15 cellular contexts compared by ENCODE assay signal in the genomic region with DNA sequence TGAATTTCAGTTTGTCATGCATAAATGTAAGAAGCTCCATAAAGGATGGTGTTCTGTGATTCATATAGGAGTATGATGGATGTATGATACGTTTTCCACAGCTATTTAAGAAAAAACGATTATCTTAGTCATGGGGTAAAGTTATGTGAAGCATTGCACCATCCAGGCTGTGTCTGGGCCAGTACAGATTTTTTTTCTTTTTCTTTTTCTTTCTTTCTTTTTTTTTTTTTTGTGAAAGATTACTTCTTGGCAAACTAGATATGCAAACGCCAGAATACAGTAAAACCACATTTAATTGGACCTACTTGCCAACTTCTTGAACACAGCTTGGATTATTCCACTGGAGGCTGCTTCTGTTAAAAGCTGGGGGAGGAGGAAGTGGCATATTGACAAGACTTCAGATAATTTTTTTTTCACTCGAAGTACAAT. TPM values are rescaled to one million over a fixed set of nuclear protein-coding genes. Genes with fewer than 3 reads are reported as not detected.
DNase-seq lines count a peak whose midpoint lies in the region; ATAC-seq, FAIRE-seq and TF ChIP-seq lines count a peak whose summit lies in the region.
"Had no signal": no experiment of that assay in that cellular context is flagged by ENCODE, and none has a peak within 500 bp of the region (broad histone marks: within the 10 kb centered on the region; RNA-seq: fewer than 3 reads in every experiment).

No MANE protein-coding gene starts in this region.

- POLR2A ChIA-PET in AG04449 (lab: Yijun Ruan, JAX), result interaction anchor here (0.6 to 1.6 kb wide), 4 partner anchors 17 to 135 kb away, joined by 3 to 5 read pairs (median 4); no protein-coding TSS in a partner anchor
- POLR2A ChIA-PET in A673 (lab: Charles Lee; ENCODE audit: low non-redundant PET), result no interaction called here

- no peak overlapping the region for H3K27ac ChIP-seq in A673 (ENCODE audit: low read depth, low read length, poor library complexity, severe bottlenecking)
- H3K27ac ChIP-seq: sigmoid colon, thyroid gland had no signal

- DNase-seq in AG04449 (ENCODE audit: low read depth, low spot score) (peak; percentile 72), HTR-8/SVneo (ENCODE audit: insufficient read length, low spot score) (peak; percentile 49), adipocyte (ENCODE audit: low read depth) (peak; percentile 72), fibroblast of the conjunctiva (ENCODE audit: low read depth) (peak; percentile 61), NCI-H187 treated with DMSO at 0.1 percent for 48 hours (lab: John Stamatoyannopoulos, UW) (no peak), A673 (ENCODE audit: low spot score) (no peak), CD1c-positive myeloid dendritic cell (ENCODE audit: extremely low spot score) (no peak)
- DNase-seq: activated CD4-positive, alpha-beta T cell treated with anti-CD3 and anti-CD28 coated beads, Interleukin-2, amount 10 ng/mL, durations not matched to agents 7 days and 5 days; activated naive CD4-positive, alpha-beta T cell treated with anti-CD3 and anti-CD28 coated beads for 36 hours; CD4-positive, CD25-positive, alpha-beta regulatory T cell; effector memory CD8-positive, alpha-beta T cell; NCI-H2171 treated with DMSO at 0.1 percent for 48 hours; sigmoid colon; thyroid gland had no signal

- H3K27me3 ChIP-seq in adipocyte (replicated peaks; ENCODE audit: control insufficient read depth, insufficient read depth, low read length) (no peaks in the 10 kb centered on the region), A673 (replicated peaks; ENCODE audit: insufficient read depth, low read depth, low read length, poor library complexity) (no peaks in the 10 kb centered on the region)
- H3K27me3 ChIP-seq: sigmoid colon, thyroid gland had no signal

- no TSS peak for BruUV-seq in A673 (replicated peaks; lab: Mats Ljungman, UMichigan)

- H3K9ac ChIP-seq in adipocyte (ENCODE audit: low read length), result no peak overlapping the region

- FAIRE-seq in HTR-8/SVneo (lab: Jason Lieb, UNC), result no peak

- H3K4me1 ChIP-seq in adipocyte (ENCODE audit: control insufficient read depth, insufficient read depth, low read length) (peaks cover 15% of the 10 kb centered on the region), A673 (ENCODE audit: insufficient read depth, low read length, poor library complexity, severe bottlenecking) (no peaks in the 10 kb centered on the region)
- H3K4me1 ChIP-seq: sigmoid colon, thyroid gland had no signal

- TF ChIP-seq CTCF in AG04449 (IDR thresholded peaks at IDR 0.05; ENCODE audit: insufficient read depth, low read length, missing control alignments) (no peak), A673 (conservative IDR thresholded peaks at IDR 0.05; ENCODE audit: low read depth, low read length) (no peak)

- H3K9me3 ChIP-seq in adipocyte (ENCODE audit: control insufficient read depth, low read length) (no peaks in the 10 kb centered on the region), A673 (ENCODE audit: low read depth, low read length, poor library complexity, severe bottlenecking) (no peaks in the 10 kb centered on the region)
- H3K9me3 ChIP-seq: sigmoid colon, thyroid gland had no signal

- no peak for ATAC-seq in HG02678 (IDR thresholded peaks at IDR 0.05; ENCODE audit: unreplicated experiment)
- ATAC-seq: effector memory CD8-positive, alpha-beta T cell had no signal

- intact Hi-C loops in A673 (cut with micrococcal nuclease; ENCODE audit: unreplicated experiment), result no loop called here

- H3K4me3 ChIP-seq in AG04449 (ENCODE audit: low read depth, low read length), result no peak overlapping the region
- peak overlapping the region; percentile 11 for H3K4me3 ChIP-seq in adipocyte (ENCODE audit: low read length)
- no peak overlapping the region for H3K4me3 ChIP-seq in A673 (ENCODE audit: low read depth, low read length, poor library complexity, severe bottlenecking)
- H3K4me3 ChIP-seq: sigmoid colon, thyroid gland had no signal

- CTCF ChIA-PET in AG04449 (lab: Yijun Ruan, JAX), result interaction anchor here (0.5 to 1.6 kb wide), 8 partner anchors 9 to 207 kb away, joined by 3 to 7 read pairs (median 3); no protein-coding TSS in a partner anchor
- CTCF ChIA-PET in A673 (lab: Charles Lee), result no interaction called here

- H3K36me3 ChIP-seq in adipocyte (ENCODE audit: control insufficient read depth, insufficient read depth, low read length, severe bottlenecking), result no peaks in the 10 kb centered on the region
- no peaks in the 10 kb centered on the region for H3K36me3 ChIP-seq in A673 (ENCODE audit: insufficient read depth, low read length, poor library complexity, severe bottlenecking)
- H3K36me3 ChIP-seq: sigmoid colon, thyroid gland had no signal

RNA-seq across cellular contexts. Expression of gene ZBTB18, which starts 14.9 kb away (rescaled TPM):
- 15.2 and 15.5 TPM in 2 replicates for total RNA-seq in A673 (2021)

Comparison
In these comparisons a context has a peak if more than half of its experiments do, and no peak if none do; other contexts are left out.
1. DNase-seq: peak in AG04449 (single experiment), HTR-8/SVneo (single experiment), adipocyte (single experiment) and fibroblast of the conjunctiva (single experiment); none in NCI-H187 treated with DMSO at 0.1 percent for 48 hours (single experiment), A673 (single experiment) and CD1c-positive myeloid dendritic cell (single experiment).